Comparison of ENCODE assay signal across 9 cellular contexts in the genomic region with DNA sequence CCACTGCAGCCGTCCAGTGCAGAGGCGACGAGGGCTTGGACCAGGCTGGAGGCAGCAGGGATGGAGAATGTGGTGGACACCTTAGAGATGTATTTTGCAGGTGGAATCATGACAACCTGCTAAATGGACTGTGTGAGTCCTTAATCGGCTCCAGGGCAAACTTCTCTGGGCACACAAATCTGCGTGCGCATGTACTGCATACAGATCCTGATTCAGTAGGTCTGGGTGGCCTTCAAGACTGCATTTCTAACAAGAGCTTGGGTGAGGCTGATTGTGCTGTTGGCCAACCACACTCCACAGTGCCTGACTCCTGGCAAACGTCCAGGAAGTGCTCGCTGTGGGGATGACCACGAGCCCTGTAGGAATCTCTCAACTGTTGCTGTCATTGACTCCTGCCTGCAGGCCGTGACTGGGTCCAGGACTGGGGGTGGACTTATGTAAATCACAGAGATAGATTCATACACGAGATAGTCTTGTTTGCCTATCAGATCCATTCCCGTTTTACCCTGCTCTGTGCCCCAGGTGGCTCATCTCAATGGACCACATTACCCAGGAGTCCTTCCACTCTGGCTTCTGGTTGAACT. TPM values are rescaled to one million over a fixed set of nuclear protein-coding genes. Genes with fewer than 3 reads are reported as not detected.
DNase-seq lines count a peak whose midpoint lies in the region; ATAC-seq, FAIRE-seq and TF ChIP-seq lines count a peak whose summit lies in the region.
"Had no signal": no experiment of that assay in that cellular context is flagged by ENCODE, and none has a peak within 500 bp of the region (broad histone marks: within the 10 kb centered on the region; RNA-seq: fewer than 3 reads in every experiment).

No MANE protein-coding gene starts in this region.

- H3K79me2 ChIP-seq in HepG2 (ENCODE audit: insufficient read depth, low read length): no peaks in the 10 kb centered on the region

- H3K27me3 ChIP-seq in breast epithelium (no peaks in the 10 kb centered on the region), HepG2 (ENCODE audit: control insufficient read depth in 1 of 2, insufficient read depth in 2 of 2, low read length in 2 of 2) (no peaks in the 10 kb centered on the region), upper lobe of left lung (no peaks in the 10 kb centered on the region)

- TF ChIP-seq CTCF in breast epithelium (IDR thresholded peaks at IDR 0.05) (no peak), HepG2 (CRISPR knock-in tag; IDR thresholded peaks at IDR 0.05) (no peak), upper lobe of left lung (IDR thresholded peaks at IDR 0.05) (no peak)

- no TSS peak for BruUV-seq in HepG2 (replicated peaks; lab: Mats Ljungman, UMichigan)

- TF ChIP-seq POLR2A in breast epithelium (IDR thresholded peaks at IDR 0.05): no peak
- TF ChIP-seq POLR2A in HepG2 (IDR thresholded peaks at IDR 0.05; ENCODE audit: insufficient read depth in 1 of 2, low read depth in 2 of 2, low read length in 2 of 2): no peak
- no peak for TF ChIP-seq POLR2A in upper lobe of left lung (IDR thresholded peaks at IDR 0.05)

- CTCF ChIA-PET in HepG2 (lab: Yijun Ruan, JAX; ENCODE audit: low intra/inter-chr PET ratio, low total read pairs): no interaction called here

- TF ChIP-seq RAD21 in HepG2 (CRISPR knock-in tag; IDR thresholded peaks at IDR 0.05): no peak

- WGBS in HepG2 (ENCODE audit: low lambda C conversion rate): 79% methylated on average over 8 of the region's 12 CpGs
- 52 to 67% methylated on average over 9 to 12 of the region's 12 CpGs for WGBS in upper lobe of left lung, 2 donors

- peak in 2 of 3 experiments; percentile 15 to 28 for DNase-seq in NCI-H1417 (lab: John Stamatoyannopoulos, UW)
- no peak for DNase-seq in NCI-H1417 treated with DMSO at 0.1 percent for 48 hours (lab: John Stamatoyannopoulos, UW)
- DNase-seq in breast epithelium (ENCODE audit: low spot score in 2 of 2): peak in 1 of 2 donors; percentile 73
- DNase-seq in HepG2 (ENCODE audit: low spot score): peak; percentile 15
- DNase-seq in upper lobe of left lung: peak in 1 of 2 donors; percentile 76
- no peak for DNase-seq in activated T-helper 2 cell treated with anti-CD3 and anti-CD28 coated beads, Interferon-gamma antibody, Interleukin-2, Interleukin-4, amounts not matched to agents 10 μg/mL and 5 μg/mL and 100 μg/mL, durations not matched to agents 14 hours and 24 hours and 36 hours (ENCODE audit: low spot score)
- no peak for DNase-seq in HuH-7 (ENCODE audit: low spot score)

- H3K36me3 ChIP-seq in breast epithelium (no peaks in the 10 kb centered on the region), HepG2 (replicated peaks in 1 of 2; ENCODE audit: control insufficient read depth in 1 of 2, insufficient read depth in 2 of 2, low read length in 2 of 2) (0 out of 5 replicates have a peak, but pooled peaks cover 1 to 2% of the 10 kb centered on the region in 2 experiments), upper lobe of left lung (peaks cover 0 to 42% (median 10%) of the 10 kb centered on the region in 4 donors)

- no peaks in the 10 kb centered on the region for H3K27me3 Mint-ChIP-seq in activated T-helper 2 cell treated with anti-CD3 and anti-CD28 coated beads, Interferon-gamma antibody, Interleukin-2, Interleukin-4, amounts not matched to agents 10 μg/mL and 5 μg/mL and 100 μg/mL, durations not matched to agents 14 hours and 24 hours and 36 hours (ENCODE audit: low read depth)

- FAIRE-seq in HepG2 (lab: Jason Lieb, UNC): no peak
- FAIRE-seq: A204.1 had no signal

- H3K9me3 ChIP-seq in breast epithelium (no peaks in the 10 kb centered on the region), HepG2 (ENCODE audit: low read length) (no peaks in the 10 kb centered on the region), upper lobe of left lung (no peaks in the 10 kb centered on the region)

- peak overlapping the region; percentile 66 to 87 for H3K27ac ChIP-seq in breast epithelium
- no peak overlapping the region for H3K27ac ChIP-seq in HepG2 (ENCODE audit: extremely low read length, insufficient read depth, low read length)
- peak overlapping the region in 3 of 4 donors; percentile 24 to 76 (median 53) for H3K27ac ChIP-seq in upper lobe of left lung

- in situ Hi-C loops in HepG2 (cut with HindIII; ENCODE audit: extremely low pct_ligation_motif_present, low pct_unique_long_range_greater_than_20kb): no loop called here

- H3K4me2 ChIP-seq in HepG2 (ENCODE audit: low read depth, low read length): no peak overlapping the region

- no peak overlapping the region for H3K4me3 ChIP-seq in breast epithelium
- H3K4me3 ChIP-seq in HepG2 (replicated peaks in 1 of 3; ENCODE audit: insufficient read depth in 1 of 3, low read depth in 2 of 3, low read length in 3 of 3): no peak overlapping the region
- H3K4me3 ChIP-seq in upper lobe of left lung: no peak overlapping the region

- H3K9ac ChIP-seq in HepG2 (ENCODE audit: insufficient read depth, low read depth, low read length): no peak overlapping the region

- ATAC-seq in HepG2 (no peak), upper lobe of left lung (ENCODE audit: low FRiP score in 2 of 2) (peak in 1 of 2 donors; percentile 9), HG03378 (IDR thresholded peaks at IDR 0.05; ENCODE audit: unreplicated experiment) (no peak)

- H3K36me3 Mint-ChIP-seq in activated T-helper 2 cell treated with anti-CD3 and anti-CD28 coated beads, Interferon-gamma antibody, Interleukin-2, Interleukin-4, amounts not matched to agents 10 μg/mL and 5 μg/mL and 100 μg/mL, durations not matched to agents 14 hours and 24 hours and 36 hours (ENCODE audit: low read depth): no peaks in the 10 kb centered on the region

- H4K20me1 ChIP-seq in HepG2 (ENCODE audit: insufficient read depth, low read length): peaks cover 7% of the 10 kb centered on the region; the same call in 1 of the 2 replicates

- H3K4me1 ChIP-seq in breast epithelium (peaks cover 23 to 40% of the 10 kb centered on the region in 2 donors), HepG2 (ENCODE audit: insufficient read depth, low read length) (peaks cover 37% of the 10 kb centered on the region), upper lobe of left lung (peaks cover 62 to 91% (median 72%) of the 10 kb centered on the region in 4 donors)

- intact Hi-C loops in breast epithelium (cut with DNase I; ENCODE audit: low total_unique reads) (no loop called here), HepG2 (cut with micrococcal nuclease; ENCODE audit: unreplicated experiment) (no loop called here)
- intact Hi-C loops in activated T-helper 2 cell treated with anti-CD3 and anti-CD28 coated beads, Interferon-gamma antibody, Interleukin-2, Interleukin-4, amounts not matched to agents 10 μg/mL and 5 μg/mL and 100 μg/mL, durations not matched to agents 14 hours and 24 hours and 36 hours (cut with micrococcal nuclease): no loop called here

- H3K9me3 Mint-ChIP-seq in activated T-helper 2 cell treated with anti-CD3 and anti-CD28 coated beads, Interferon-gamma antibody, Interleukin-2, Interleukin-4, amounts not matched to agents 10 μg/mL and 5 μg/mL and 100 μg/mL, durations not matched to agents 14 hours and 24 hours and 36 hours: no peaks in the 10 kb centered on the region

- TF ChIP-seq EP300 in HepG2 (IDR thresholded peaks at IDR 0.05; ENCODE audit: low read depth in 2 of 2, low read length in 2 of 2) (no peak), HepG2 (CRISPR knock-in tag; IDR thresholded peaks at IDR 0.05; ENCODE audit: borderline replicate concordance) (no peak), upper lobe of left lung (IDR thresholded peaks at IDR 0.05) (no peak)

- H3K27ac Mint-ChIP-seq in activated T-helper 2 cell treated with anti-CD3 and anti-CD28 coated beads, Interferon-gamma antibody, Interleukin-2, Interleukin-4, amounts not matched to agents 10 μg/mL and 5 μg/mL and 100 μg/mL, durations not matched to agents 14 hours and 24 hours and 36 hours: no peak overlapping the region

- H3K4me1 Mint-ChIP-seq in activated T-helper 2 cell treated with anti-CD3 and anti-CD28 coated beads, Interferon-gamma antibody, Interleukin-2, Interleukin-4, amounts not matched to agents 10 μg/mL and 5 μg/mL and 100 μg/mL, durations not matched to agents 14 hours and 24 hours and 36 hours (ENCODE audit: low read depth): peaks cover 11% of the 10 kb centered on the region

- no peak overlapping the region for H3K4me3 Mint-ChIP-seq in activated T-helper 2 cell treated with anti-CD3 and anti-CD28 coated beads, Interferon-gamma antibody, Interleukin-2, Interleukin-4, amounts not matched to agents 10 μg/mL and 5 μg/mL and 100 μg/mL, durations not matched to agents 14 hours and 24 hours and 36 hours (ENCODE audit: low read depth)

- H2AFZ ChIP-seq in HepG2 (ENCODE audit: low read length): no peak overlapping the region

- POLR2A ChIA-PET in HepG2 (lab: Yijun Ruan, JAX): no interaction called here

RNA-seq across cellular contexts. Expression of a gene that starts 27.2 kb away (rescaled TPM):
- total RNA-seq in breast epithelium (100 to 1,000 TPM in 1 of 3 donors, 10 to 100 TPM in 2; 35.7 to 153 (median 58.3) TPM), HepG2 (2016; rRNA removed; fragmentation: Illumina TruSeq; extraction: Trizol) (7.7 and 8.9 TPM in 2 replicates), upper lobe of left lung (100 to 1,000 TPM in 3 of 6 donors, 10 to 100 TPM in 3; 60.5 to 150 (median 110) TPM)
- 10.3 and 11.0 TPM in 2 replicates for total RNA-seq in HepG2 (2016; cell fraction: cytosol; rRNA removed; fragmentation: Illumina TruSeq; extraction: Trizol; ENCODE audit: low read depth)
- 6.0 and 9.8 TPM in 2 replicates for total RNA-seq in HepG2 (2016; cell fraction: insoluble cytoplasmic fraction; rRNA removed; fragmentation: Illumina TruSeq; extraction: Trizol)
- total RNA-seq in HepG2 (2016; cell fraction: membrane; rRNA removed; fragmentation: Illumina TruSeq; extraction: Trizol): 19.5 and 19.7 TPM in 2 replicates
- 3.2 and 3.9 TPM in 2 replicates for total RNA-seq in HepG2 (2016; cell fraction: nucleus; rRNA removed; fragmentation: Illumina TruSeq; extraction: Trizol)
- polyA plus RNA-seq in HepG2 (2011; rRNA removed): 8.0 and 9.0 TPM in 2 replicates
- polyA plus RNA-seq in HepG2 (2011; cell fraction: cytosol; rRNA removed): 8.4 and 10.0 TPM in 2 replicates
- polyA plus RNA-seq in HepG2 (2011; cell fraction: nucleus; rRNA removed): 10.7 and 11.2 TPM in 2 replicates
- polyA plus RNA-seq in HepG2 (2012): 6.3 and 12.0 TPM in 2 replicates
- polyA plus RNA-seq in HepG2 (2016; cell fraction: cytosol; fragmentation: Illumina TruSeq; extraction: Trizol; ENCODE audit: low read depth): 11.6 and 14.1 TPM in 2 replicates
- 8.9 and 10.0 TPM in 2 replicates for polyA plus RNA-seq in HepG2 (2016; cell fraction: insoluble cytoplasmic fraction; fragmentation: Illumina TruSeq; extraction: Trizol; ENCODE audit: low read depth)
- polyA plus RNA-seq in HepG2 (2016; cell fraction: membrane; fragmentation: Illumina TruSeq; extraction: Trizol; ENCODE audit: low read depth): 19.2 and 20.7 TPM in 2 replicates
- 8.8 and 10.0 TPM in 2 replicates for polyA plus RNA-seq in HepG2 (2016; cell fraction: nucleus; fragmentation: Illumina TruSeq; extraction: Trizol; ENCODE audit: insufficient read depth, low read depth)
- 4.9 and 11.8 TPM in 2 replicates for polyA minus RNA-seq in HepG2 (2011; rRNA and poly(A)+ RNA removed; ENCODE audit: low replicate concordance)
- polyA minus RNA-seq in HepG2 (2011; cell fraction: cytosol; rRNA and poly(A)+ RNA removed): 5.5 and 5.9 TPM in 2 replicates
- 10.7 and 11.3 TPM in 2 replicates for polyA minus RNA-seq in HepG2 (2011; cell fraction: nucleus; rRNA and poly(A)+ RNA removed)
- 1.1 and 1.4 TPM in 2 replicates for total RNA-seq in activated T-helper 2 cell treated with anti-CD3 and anti-CD28 coated beads, Interferon-gamma antibody, Interleukin-2, Interleukin-4, amounts not matched to agents 10 μg/mL and 5 μg/mL and 100 μg/mL, durations not matched to agents 14 hours and 24 hours and 36 hours

Comparison
In these comparisons a context has a peak if more than half of its experiments do, and no peak if none do; other contexts are left out.
1. DNase-seq: peak in NCI-H1417 (2 of 3) and HepG2 (single experiment); none in NCI-H1417 treated with DMSO at 0.1 percent for 48 hours (single experiment), activated T-helper 2 cell treated with anti-CD3 and anti-CD28 coated beads, Interferon-gamma antibody, Interleukin-2, Interleukin-4, amounts not matched to agents 10 μg/mL and 5 μg/mL and 100 μg/mL, durations not matched to agents 14 hours and 24 hours and 36 hours (single experiment) and HuH-7 (single experiment).